In the genomic region with DNA sequence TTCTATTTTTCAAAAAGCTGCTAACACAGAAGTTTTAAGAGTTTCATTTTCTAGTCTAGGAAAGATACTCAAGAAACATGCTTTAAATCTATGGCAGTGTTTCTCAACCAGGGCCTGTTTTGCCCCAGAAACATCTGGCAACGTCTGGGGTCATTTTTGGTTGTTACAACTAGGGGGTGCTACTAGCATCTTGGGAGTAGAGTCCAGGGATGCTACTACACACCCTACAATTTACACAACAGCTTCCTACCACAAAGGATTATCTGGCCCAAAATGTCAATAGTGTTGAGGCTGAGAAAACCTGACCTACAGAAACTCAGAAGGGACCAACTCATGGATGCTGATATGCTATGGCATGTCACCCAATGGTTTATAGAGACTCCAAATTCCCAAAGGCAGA, we compare ENCODE assay signal across 2 cellular contexts.
TF ChIP-seq lines count a peak whose summit lies in the region.

No MANE protein-coding gene starts in this region.

TF ChIP-seq in Ishikawa, 13 proteins besides CTCF, POLR2A, EP300 and RAD21 (continued from another document):
- TF ChIP-seq NFIC (IDR thresholded peaks at IDR 0.05) (no peak), REST (IDR thresholded peaks at IDR 0.05; ENCODE audit: low read depth) (no peak), YY1 (IDR thresholded peaks at IDR 0.05; ENCODE audit: low read depth) (no peak), TEAD4 (IDR thresholded peaks at IDR 0.05) (no peak), ZBTB7A (IDR thresholded peaks at IDR 0.05; ENCODE audit: low read depth) (no peak), EGR1 (IDR thresholded peaks at IDR 0.05) (no peak), TAF1 (IDR thresholded peaks at IDR 0.05; ENCODE audit: low read depth) (no peak), FOXM1 (IDR thresholded peaks at IDR 0.05; ENCODE audit: borderline replicate concordance, low read depth) (no peak), CREB1 (IDR thresholded peaks at IDR 0.05; ENCODE audit: low read depth) (no peak)
- TF ChIP-seq, protein P1, sequence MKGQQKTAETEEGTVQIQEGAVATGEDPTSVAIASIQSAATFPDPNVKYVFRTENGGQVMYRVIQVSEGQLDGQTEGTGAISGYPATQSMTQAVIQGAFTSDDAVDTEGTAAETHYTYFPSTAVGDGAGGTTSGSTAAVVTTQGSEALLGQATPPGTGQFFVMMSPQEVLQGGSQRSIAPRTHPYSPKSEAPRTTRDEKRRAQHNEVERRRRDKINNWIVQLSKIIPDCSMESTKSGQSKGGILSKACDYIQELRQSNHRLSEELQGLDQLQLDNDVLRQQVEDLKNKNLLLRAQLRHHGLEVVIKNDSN (IDR thresholded peaks at IDR 0.05): no peak

TF ChIP-seq in GM12878, 131 proteins besides CTCF, POLR2A, EP300 and RAD21:
- no peak for TF ChIP-seq ZNF687 (IDR thresholded peaks at IDR 0.05)
- no peak for TF ChIP-seq HDAC2 (IDR thresholded peaks at IDR 0.05)
- TF ChIP-seq NR2C2 (IDR thresholded peaks at IDR 0.05; ENCODE audit: borderline replicate concordance, control insufficient read depth, insufficient read length, low read depth): no peak
- no peak for TF ChIP-seq NR2F1 (conservative IDR thresholded peaks at IDR 0.05)
- TF ChIP-seq, protein P2, sequence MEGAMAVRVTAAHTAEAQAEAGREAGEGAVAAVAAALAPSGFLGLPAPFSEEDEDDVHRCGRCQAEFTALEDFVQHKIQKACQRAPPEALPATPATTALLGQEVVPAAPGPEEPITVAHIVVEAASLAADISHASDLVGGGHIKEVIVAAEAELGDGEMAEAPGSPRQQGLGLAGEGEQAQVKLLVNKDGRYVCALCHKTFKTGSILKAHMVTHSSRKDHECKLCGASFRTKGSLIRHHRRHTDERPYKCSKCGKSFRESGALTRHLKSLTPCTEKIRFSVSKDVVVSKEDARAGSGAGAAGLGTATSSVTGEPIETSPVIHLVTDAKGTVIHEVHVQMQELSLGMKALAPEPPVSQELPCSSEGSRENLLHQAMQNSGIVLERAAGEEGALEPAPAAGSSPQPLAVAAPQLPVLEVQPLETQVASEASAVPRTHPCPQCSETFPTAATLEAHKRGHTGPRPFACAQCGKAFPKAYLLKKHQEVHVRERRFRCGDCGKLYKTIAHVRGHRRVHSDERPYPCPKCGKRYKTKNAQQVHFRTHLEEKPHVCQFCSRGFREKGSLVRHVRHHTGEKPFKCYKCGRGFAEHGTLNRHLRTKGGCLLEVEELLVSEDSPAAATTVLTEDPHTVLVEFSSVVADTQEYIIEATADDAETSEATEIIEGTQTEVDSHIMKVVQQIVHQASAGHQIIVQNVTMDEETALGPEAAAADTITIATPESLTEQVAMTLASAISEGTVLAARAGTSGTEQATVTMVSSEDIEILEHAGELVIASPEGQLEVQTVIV (IDR thresholded peaks at IDR 0.05; ENCODE audit: borderline replicate concordance, partially characterized antibody): no peak
- TF ChIP-seq, protein P3, sequence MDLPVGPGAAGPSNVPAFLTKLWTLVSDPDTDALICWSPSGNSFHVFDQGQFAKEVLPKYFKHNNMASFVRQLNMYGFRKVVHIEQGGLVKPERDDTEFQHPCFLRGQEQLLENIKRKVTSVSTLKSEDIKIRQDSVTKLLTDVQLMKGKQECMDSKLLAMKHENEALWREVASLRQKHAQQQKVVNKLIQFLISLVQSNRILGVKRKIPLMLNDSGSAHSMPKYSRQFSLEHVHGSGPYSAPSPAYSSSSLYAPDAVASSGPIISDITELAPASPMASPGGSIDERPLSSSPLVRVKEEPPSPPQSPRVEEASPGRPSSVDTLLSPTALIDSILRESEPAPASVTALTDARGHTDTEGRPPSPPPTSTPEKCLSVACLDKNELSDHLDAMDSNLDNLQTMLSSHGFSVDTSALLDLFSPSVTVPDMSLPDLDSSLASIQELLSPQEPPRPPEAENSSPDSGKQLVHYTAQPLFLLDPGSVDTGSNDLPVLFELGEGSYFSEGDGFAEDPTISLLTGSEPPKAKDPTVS (IDR thresholded peaks at IDR 0.05; ENCODE audit: low read depth, low read length): no peak
- TF ChIP-seq CBX5 (IDR thresholded peaks at IDR 0.05; ENCODE audit: low read depth): no peak
- no peak for TF ChIP-seq MTA3 (IDR thresholded peaks at IDR 0.05; ENCODE audit: borderline replicate concordance, low read length)
- no peak for TF ChIP-seq E2F8 (IDR thresholded peaks at IDR 0.05; ENCODE audit: low read depth, partially characterized antibody)
- TF ChIP-seq BHLHE40 (IDR thresholded peaks at IDR 0.05; ENCODE audit: borderline replicate concordance in 1 of 2, low read depth in 2 of 2, low read length in 1 of 2): no peak
- TF ChIP-seq, protein P4, sequence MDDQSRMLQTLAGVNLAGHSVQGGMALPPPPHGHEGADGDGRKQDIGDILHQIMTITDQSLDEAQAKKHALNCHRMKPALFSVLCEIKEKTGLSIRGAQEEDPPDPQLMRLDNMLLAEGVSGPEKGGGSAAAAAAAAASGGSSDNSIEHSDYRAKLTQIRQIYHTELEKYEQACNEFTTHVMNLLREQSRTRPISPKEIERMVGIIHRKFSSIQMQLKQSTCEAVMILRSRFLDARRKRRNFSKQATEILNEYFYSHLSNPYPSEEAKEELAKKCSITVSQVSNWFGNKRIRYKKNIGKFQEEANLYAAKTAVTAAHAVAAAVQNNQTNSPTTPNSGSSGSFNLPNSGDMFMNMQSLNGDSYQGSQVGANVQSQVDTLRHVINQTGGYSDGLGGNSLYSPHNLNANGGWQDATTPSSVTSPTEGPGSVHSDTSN (IDR thresholded peaks at IDR 0.05; ENCODE audit: insufficient replicate concordance, low read depth, low read length): no peak
- no peak for TF ChIP-seq FOXM1 (IDR thresholded peaks at IDR 0.05; ENCODE audit: low read depth, low read length)
